Comparison of ENCODE assay signal across 25 cellular contexts in the genomic region with DNA sequence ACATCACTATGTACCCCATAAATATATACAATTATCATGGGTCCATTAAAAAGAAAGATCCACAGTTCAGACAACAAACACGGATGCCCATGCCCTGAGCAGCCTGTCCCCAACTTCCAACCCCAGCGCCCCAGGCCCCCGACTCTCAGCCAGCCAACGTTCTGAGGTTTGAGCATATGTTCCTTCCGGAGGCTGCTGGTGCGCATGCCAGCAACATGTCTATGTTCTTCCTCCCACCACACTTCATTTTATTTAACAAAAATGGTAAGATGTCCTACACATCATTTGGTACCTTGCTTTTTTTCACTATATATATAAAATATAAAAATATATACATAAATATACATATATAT.
"Had no signal": no experiment of that assay in that cellular context is flagged by ENCODE, and none has a peak within 500 bp of the region (broad histone marks: within the 10 kb centered on the region; RNA-seq: fewer than 3 reads in every experiment).

No MANE protein-coding gene starts in this region.

- H3K9me3 ChIP-seq: ascending aorta, gastrocnemius medialis, mucosa of descending colon, vagina had no signal

- H3K4me3 ChIP-seq: ascending aorta, cardiac muscle cell, gastrocnemius medialis, mucosa of descending colon, vagina had no signal

- H3K36me3 ChIP-seq: ascending aorta, cardiac muscle cell, gastrocnemius medialis, vagina had no signal

- ATAC-seq: activated T-cell treated with anti-CD3 and anti-CD28 coated beads, Interleukin-2, amount 50 U/mL, for 72 hours; effector memory CD8-positive, alpha-beta T cell; gastrocnemius medialis; left lobe of liver; mucosa of descending colon; natural killer cell treated with Interleukin-12 subunit alpha and Interleukin-12 subunit beta and Interleukin-15 and Interleukin-18, amount 100 ng/mL, for 72 hours; sciatic nerve; stimulated activated memory B cell treated with anti-CD40 and anti-IgM and Interleukin-4, amounts not matched to agents 10 μg/mL and 1 μg/mL and 100 μg/mL, for 72 hours; stimulated activated naive CD8-positive, alpha-beta T cell treated with anti-CD3 and anti-CD28 coated beads, Interleukin-15, amount 100 ng/mL, for 72 hours had no signal

- DNase-seq: activated CD4-positive, alpha-beta T cell treated with anti-CD3 and anti-CD28 coated beads for 4 hours; activated CD4-positive, alpha-beta T cell treated with anti-CD3 and anti-CD28 coated beads, Interleukin-2, amount 50 U/mL, for 4 hours; activated naive CD4-positive, alpha-beta T cell treated with Interleukin-2 at 50 U/mL for 16 hours; activated T-cell treated with anti-CD3 and anti-CD28 coated beads for 4 hours; activated T-cell treated with anti-CD3 and anti-CD28 coated beads, Interleukin-2, amount 50 U/mL, for 72 hours; cortex of kidney; effector memory CD8-positive, alpha-beta T cell; erythroblast; gastrocnemius medialis; hippocampal formation; immature natural killer cell; small intestine; stimulated activated CD4-positive, alpha-beta T cell treated with anti-CD3 and anti-CD28 coated beads, Interleukin-1b, Interleukin-23, amount 100 ng/mL, for 48 hours; stimulated activated CD4-positive, alpha-beta T cell treated with anti-CD3 and anti-CD28 coated beads, Interleukin-4, amount 100 ng/mL, for 4 hours; stimulated activated CD8-positive, alpha-beta memory T cell treated with anti-CD3 and anti-CD28 coated beads, Interleukin-4, amount 100 ng/mL, for 48 hours; stimulated activated naive CD8-positive, alpha-beta T cell treated with anti-CD3 and anti-CD28 coated beads, Interleukin-15, amount 100 ng/mL, for 72 hours had no signal

- H3K4me1 ChIP-seq: ascending aorta, gastrocnemius medialis, vagina had no signal

- H3K27me3 ChIP-seq: ascending aorta, cardiac muscle cell, gastrocnemius medialis, vagina had no signal

- H3K27ac ChIP-seq: ascending aorta, cardiac muscle cell, gastrocnemius medialis, vagina, VCaP had no signal
